In the genomic region with DNA sequence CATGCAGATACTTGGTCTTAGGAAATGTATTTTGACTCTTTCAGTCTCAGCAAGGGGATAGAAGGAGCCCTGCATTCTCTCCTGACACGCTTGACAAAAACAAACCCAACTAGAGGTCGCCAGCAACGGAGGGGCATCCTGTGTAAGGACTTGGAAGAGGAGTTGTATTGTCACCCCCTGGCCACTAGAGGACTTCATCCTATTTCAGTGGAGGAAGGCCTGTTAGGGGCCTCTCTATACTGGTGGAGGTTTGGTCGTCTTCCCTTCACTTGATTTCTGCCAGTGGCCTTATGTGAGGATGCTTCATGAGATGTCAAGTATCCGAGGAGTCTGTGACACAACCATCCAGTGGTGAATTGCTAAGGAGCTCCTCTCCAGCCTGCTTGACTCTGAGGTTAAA, we compare ENCODE assay signal across 9 cellular contexts.
A peak's percentile ranks its signal among the peaks of the same experiment; 100 is the strongest.
DNase-seq lines count a peak whose midpoint lies in the region; ATAC-seq and TF ChIP-seq lines count a peak whose summit lies in the region.
"Had no signal": no experiment of that assay in that cellular context is flagged by ENCODE, and none has a peak within 500 bp of the region (broad histone marks: within the 10 kb centered on the region; RNA-seq: fewer than 3 reads in every experiment).

No MANE protein-coding gene starts in this region.

- no peak overlapping the region for H3K4me3 Mint-ChIP-seq in Caco-2 (ENCODE audit: unreplicated experiment)
- H3K4me3 Mint-ChIP-seq: IgD-negative memory B cell had no signal

- CTCF ChIA-PET in Caco-2 (lab: Charles Lee): no interaction called here

- no TSS peak for BruUV-seq in Caco-2 (replicated peaks; lab: Mats Ljungman, UMichigan)

- H3K9me3 Mint-ChIP-seq in Caco-2 (ENCODE audit: unreplicated experiment): peaks cover 9% of the 10 kb centered on the region
- H3K9me3 Mint-ChIP-seq: IgD-negative memory B cell had no signal

- H3K36me3 Mint-ChIP-seq in Caco-2 (ENCODE audit: insufficient read depth, unreplicated experiment): no peaks in the 10 kb centered on the region
- H3K36me3 Mint-ChIP-seq: IgD-negative memory B cell had no signal

- peaks cover 4% of the 10 kb centered on the region for H3K4me1 Mint-ChIP-seq in Caco-2 (ENCODE audit: low read depth, unreplicated experiment)
- H3K4me1 Mint-ChIP-seq: IgD-negative memory B cell had no signal

- POLR2A ChIA-PET in Caco-2 (lab: Charles Lee): no interaction called here

- H3K27ac ChIP-seq in SJCRH30: no peak overlapping the region

- peak; percentile 41 to 47 for DNase-seq in Caco-2
- DNase-seq in SJCRH30: peak; percentile 58 to 67
- peak; percentile 41 for DNase-seq in iPS DF 4.7 (ENCODE audit: extremely low read depth, low spot score)
- no peak for DNase-seq in stimulated activated CD4-positive, alpha-beta T cell treated with anti-CD3 and anti-CD28 coated beads, Interleukin-12 subunit alpha, Interleukin-12 subunit beta, amount 100 ng/mL, for 4 hours

- peak; percentile 58 to 60 for TF ChIP-seq CTCF in Caco-2 (IDR thresholded peaks at IDR 0.05; ENCODE audit: insufficient read depth in 1 of 2, low read depth in 1 of 2, low read length in 1 of 2, severe bottlenecking in 1 of 2, unreplicated experiment in 1 of 2)

- no peaks in the 10 kb centered on the region for H3K27me3 Mint-ChIP-seq in Caco-2 (ENCODE audit: insufficient read depth, unreplicated experiment)
- H3K27me3 Mint-ChIP-seq: IgD-negative memory B cell had no signal

- intact Hi-C loops in Caco-2 (cut with micrococcal nuclease; ENCODE audit: unreplicated experiment): no loop called here

- ATAC-seq in GM21381 (IDR thresholded peaks at IDR 0.05; ENCODE audit: unreplicated experiment) (peak; percentile 61), GM21526 (IDR thresholded peaks at IDR 0.05; ENCODE audit: low FRiP score, unreplicated experiment) (no peak), GM18520 (IDR thresholded peaks at IDR 0.05; ENCODE audit: unreplicated experiment) (no peak), GM21825 (IDR thresholded peaks at IDR 0.05; ENCODE audit: unreplicated experiment) (no peak)

- H3K27ac Mint-ChIP-seq in Caco-2 (ENCODE audit: unreplicated experiment): no peak overlapping the region
- H3K27ac Mint-ChIP-seq: IgD-negative memory B cell had no signal

- peaks cover 19% of the 10 kb centered on the region for H3K4me1 ChIP-seq in Caco-2
- peaks cover 21% of the 10 kb centered on the region for H3K4me1 ChIP-seq in SJCRH30

- H3K4me3 ChIP-seq in Caco-2 (ENCODE audit: low read depth, low read length): no peak overlapping the region
- no peak overlapping the region for H3K4me3 ChIP-seq in SJCRH30

- H3K36me3 ChIP-seq in Caco-2 (ENCODE audit: control insufficient read depth, insufficient read depth, low read length) (no peaks in the 10 kb centered on the region), SJCRH30 (no peaks in the 10 kb centered on the region)

- no peaks in the 10 kb centered on the region for H3K27me3 ChIP-seq in Caco-2 (replicated peaks; ENCODE audit: control insufficient read depth, insufficient read depth, low read length)
- no peaks in the 10 kb centered on the region for H3K27me3 ChIP-seq in SJCRH30

- H3K9me3 ChIP-seq in Caco-2: 0 out of 2 replicates have a peak, but pooled peaks cover 1% of the 10 kb centered on the region
- H3K9me3 ChIP-seq in SJCRH30 (replicated peaks): no peaks in the 10 kb centered on the region
